Comparison of ENCODE assay signal across 8 cellular contexts in genomic region chr10:87635498-87636312, GRCh38. TPM values are rescaled to one million over a fixed set of nuclear protein-coding genes. Genes with fewer than 3 reads are reported as not detected.
A peak's percentile ranks its signal among the peaks of the same experiment; 100 is the strongest.
DNase-seq lines count a peak whose midpoint lies in the region; ATAC-seq and TF ChIP-seq lines count a peak whose summit lies in the region.

No MANE protein-coding gene starts in this region.

- H3K36me3 ChIP-seq in SJSA1 (no peaks in the 10 kb centered on the region), Caco-2 (ENCODE audit: control insufficient read depth, insufficient read depth, low read length) (no peaks in the 10 kb centered on the region)

- POLR2A ChIA-PET in Caco-2 (lab: Charles Lee): no interaction called here

- no TSS peak for BruUV-seq in Caco-2 (replicated peaks; lab: Mats Ljungman, UMichigan)

- TF ChIP-seq CTCF in Caco-2 (IDR thresholded peaks at IDR 0.05; ENCODE audit: insufficient read depth in 1 of 2, low read depth in 1 of 2, low read length in 1 of 2, severe bottlenecking in 1 of 2, unreplicated experiment in 1 of 2) (no peak), nephron progenitor cell (IDR thresholded peaks at IDR 0.05) (no peak)

- peak overlapping the region; percentile 71 for H3K27ac ChIP-seq in SJSA1

- no peaks in the 10 kb centered on the region for H3K27me3 Mint-ChIP-seq in Caco-2 (ENCODE audit: insufficient read depth, unreplicated experiment)
- peaks cover 7% of the 10 kb centered on the region for H3K27me3 Mint-ChIP-seq in nephron progenitor cell (ENCODE audit: low read depth, poor library complexity)

- no peaks in the 10 kb centered on the region for H3K4me1 Mint-ChIP-seq in Caco-2 (ENCODE audit: low read depth, unreplicated experiment)
- H3K4me1 Mint-ChIP-seq in nephron progenitor cell: no peaks in the 10 kb centered on the region

- H3K9me3 Mint-ChIP-seq in Caco-2 (ENCODE audit: unreplicated experiment) (no peaks in the 10 kb centered on the region), nephron progenitor cell (peaks cover 17% of the 10 kb centered on the region)

- CTCF ChIA-PET in Caco-2 (lab: Charles Lee): no interaction called here

- H3K4me3 ChIP-seq in SJSA1: no peak overlapping the region
- H3K4me3 ChIP-seq in Caco-2 (ENCODE audit: low read depth, low read length): no peak overlapping the region

- H3K4me3 Mint-ChIP-seq in Caco-2 (ENCODE audit: unreplicated experiment) (no peak overlapping the region), nephron progenitor cell (no peak overlapping the region)

- peak; percentile 95 for DNase-seq in EL
- DNase-seq in SJSA1 (ENCODE audit: low read depth in 1 of 2, low spot score in 2 of 2): peak; percentile 69 to 80
- peak; percentile 53 for DNase-seq in foreskin melanocyte
- DNase-seq in Caco-2: no peak
- no peak for DNase-seq in nucleus accumbens (lab: John Stamatoyannopoulos, UW)
- DNase-seq in nephron progenitor cell: no peak

- no peaks in the 10 kb centered on the region for H3K36me3 Mint-ChIP-seq in Caco-2 (ENCODE audit: insufficient read depth, unreplicated experiment)
- H3K36me3 Mint-ChIP-seq in nephron progenitor cell (ENCODE audit: low read depth): no peaks in the 10 kb centered on the region

- H3K9me3 ChIP-seq in SJSA1 (replicated peaks): no peaks in the 10 kb centered on the region
- H3K9me3 ChIP-seq in Caco-2: no peaks in the 10 kb centered on the region

- H3K4me1 ChIP-seq in SJSA1 (replicated peaks) (peaks cover 25% of the 10 kb centered on the region), Caco-2 (peaks cover 15% of the 10 kb centered on the region; the same call in 1 of the 2 replicates)

- H3K27ac Mint-ChIP-seq in Caco-2 (ENCODE audit: unreplicated experiment) (no peak overlapping the region), nephron progenitor cell (no peak overlapping the region)

- intact Hi-C loops in Caco-2 (cut with micrococcal nuclease; ENCODE audit: unreplicated experiment): no loop called here

- H3K27me3 ChIP-seq in SJSA1 (replicated peaks) (no peaks in the 10 kb centered on the region), Caco-2 (replicated peaks; ENCODE audit: control insufficient read depth, insufficient read depth, low read length) (no peaks in the 10 kb centered on the region)

- ATAC-seq in HG02759 (IDR thresholded peaks at IDR 0.05; ENCODE audit: unreplicated experiment): peak; percentile 78
- no peak for ATAC-seq in HG03045 (IDR thresholded peaks at IDR 0.05; ENCODE audit: unreplicated experiment)

RNA-seq across cellular contexts. Expression of gene PAPSS2, which starts 24.0 kb away (rescaled TPM):
- 53.9 and 76.3 TPM in 2 replicates for total RNA-seq in SJSA1 (2014; rRNA removed; shearing (Covaris generic))
- total RNA-seq in Caco-2 (2022): 4.3 and 6.2 TPM in 2 replicates

Comparison
In these comparisons a context has a peak if more than half of its experiments do, and no peak if none do; other contexts are left out.
1. DNase-seq: peak in EL (single experiment), SJSA1 (2 of 2) and foreskin melanocyte (single experiment); none in Caco-2 (0 of 2), nucleus accumbens (0 of 56) and nephron progenitor cell (single experiment).